ENCODE assay signal across 8 cellular contexts in genomic region chrX:135974279-135974856, GRCh38. TPM values are rescaled to one million over a fixed set of nuclear protein-coding genes. Genes with fewer than 3 reads are reported as not detected.
A peak's percentile ranks its signal among the peaks of the same experiment; 100 is the strongest.
DNase-seq lines count a peak whose midpoint lies in the region; ATAC-seq and TF ChIP-seq lines count a peak whose summit lies in the region.

No MANE protein-coding gene starts in this region.

- no peaks in the 10 kb centered on the region for H3K9me3 Mint-ChIP-seq in activated CD8-positive, alpha-beta T cell treated with anti-CD3 and anti-CD28 coated beads for 36 hours
- no peaks in the 10 kb centered on the region for H3K9me3 Mint-ChIP-seq in endothelial cell (ENCODE audit: unreplicated experiment)

- H3K27ac Mint-ChIP-seq in activated CD8-positive, alpha-beta T cell treated with anti-CD3 and anti-CD28 coated beads for 36 hours, result peak overlapping the region; percentile 68
- peak overlapping the region; percentile 72 for H3K27ac Mint-ChIP-seq in endothelial cell (ENCODE audit: unreplicated experiment)

- H3K27me3 ChIP-seq in mucosa of rectum (ENCODE audit: control insufficient read depth in 2 of 2, insufficient read depth in 2 of 2, low read length in 2 of 2), result no peaks in the 10 kb centered on the region

- peaks cover 24% of the 10 kb centered on the region for H3K4me1 Mint-ChIP-seq in activated CD8-positive, alpha-beta T cell treated with anti-CD3 and anti-CD28 coated beads for 36 hours (ENCODE audit: low read depth)
- peaks cover 16% of the 10 kb centered on the region for H3K4me1 Mint-ChIP-seq in endothelial cell (ENCODE audit: unreplicated experiment)

- peak overlapping the region; percentile 70 for H3K4me3 Mint-ChIP-seq in activated CD8-positive, alpha-beta T cell treated with anti-CD3 and anti-CD28 coated beads for 36 hours
- H3K4me3 Mint-ChIP-seq in endothelial cell (ENCODE audit: unreplicated experiment), result no peak overlapping the region

- peak; percentile 38 for ATAC-seq in activated CD8-positive, alpha-beta T cell treated with anti-CD3 and anti-CD28 coated beads for 36 hours
- ATAC-seq in HG03378 (IDR thresholded peaks at IDR 0.05; ENCODE audit: unreplicated experiment), result no peak
- ATAC-seq in HG02884 (IDR thresholded peaks at IDR 0.05; ENCODE audit: unreplicated experiment), result no peak

- peak; percentile 66 for DNase-seq in GDM1 (lab: John Stamatoyannopoulos, UW)
- peak; percentile 43 for DNase-seq in NCI-H1694 (lab: John Stamatoyannopoulos, UW)
- DNase-seq in activated CD8-positive, alpha-beta T cell treated with anti-CD3 and anti-CD28 coated beads for 36 hours, result peak; percentile 64
- DNase-seq in endothelial cell (ENCODE audit: low spot score), result no peak
- DNase-seq in stimulated activated CD8-positive, alpha-beta memory T cell treated with anti-CD3 and anti-CD28 coated beads, Interleukin-4, amount 100 ng/mL, for 4 hours (ENCODE audit: low read depth in 2 of 2, low spot score in 1 of 2), result peak; percentile 33 to 51

- H3K9me3 ChIP-seq in mucosa of rectum (ENCODE audit: control insufficient read depth in 2 of 2, low read length in 2 of 2), result no peaks in the 10 kb centered on the region

- no peaks in the 10 kb centered on the region for H3K36me3 Mint-ChIP-seq in activated CD8-positive, alpha-beta T cell treated with anti-CD3 and anti-CD28 coated beads for 36 hours (ENCODE audit: low read depth)
- no peaks in the 10 kb centered on the region for H3K36me3 Mint-ChIP-seq in endothelial cell (ENCODE audit: low read depth, unreplicated experiment)

- peak overlapping the region in 1 of 2 donors; percentile 12 for H3K27ac ChIP-seq in mucosa of rectum (ENCODE audit: low read depth in 2 of 2, low read length in 2 of 2)

- H3K4me1 ChIP-seq in mucosa of rectum (ENCODE audit: control insufficient read depth in 2 of 2, insufficient read depth in 2 of 2, low read length in 2 of 2), result peaks cover 4 to 5% of the 10 kb centered on the region in 2 donors

- intact Hi-C loops in activated CD8-positive, alpha-beta T cell treated with anti-CD3 and anti-CD28 coated beads for 36 hours (cut with micrococcal nuclease), result no loop called here

- H3K9ac ChIP-seq in mucosa of rectum (ENCODE audit: low read depth in 1 of 2, low read length in 2 of 2), result peak overlapping the region in 1 of 2 donors; percentile 3

- POLR2A ChIA-PET in activated CD8-positive, alpha-beta T cell treated with anti-CD3 and anti-CD28 coated beads for 36 hours (lab: Charles Lee), result interaction anchor here (1.0 to 2.9 kb wide), 2 partner anchors 10 to 14 kb away, joined by 3 to 14 read pairs; partner anchors contain the start of gene SLC9A6

- no peaks in the 10 kb centered on the region for H3K36me3 ChIP-seq in mucosa of rectum (ENCODE audit: control insufficient read depth in 2 of 2, insufficient read depth in 2 of 2, low read length in 2 of 2)

- no peaks in the 10 kb centered on the region for H3K27me3 Mint-ChIP-seq in activated CD8-positive, alpha-beta T cell treated with anti-CD3 and anti-CD28 coated beads for 36 hours
- peaks cover 2% of the 10 kb centered on the region for H3K27me3 Mint-ChIP-seq in endothelial cell (ENCODE audit: unreplicated experiment)

- CTCF ChIA-PET in activated CD8-positive, alpha-beta T cell treated with anti-CD3 and anti-CD28 coated beads for 36 hours (lab: Charles Lee), result interaction anchor here (1.1 kb wide), 1 partner anchor 11 kb away, joined by 4 read pairs; no protein-coding TSS in a partner anchor

- TF ChIP-seq CTCF in activated CD8-positive, alpha-beta T cell treated with anti-CD3 and anti-CD28 coated beads for 36 hours (IDR thresholded peaks at IDR 0.05), result no peak
- TF ChIP-seq CTCF in endothelial cell (IDR thresholded peaks at IDR 0.05; ENCODE audit: unreplicated experiment), result no peak

- H3K4me3 ChIP-seq in mucosa of rectum (ENCODE audit: low read length in 2 of 2), result peak overlapping the region; percentile 56 to 71

RNA-seq across cellular contexts. Expression of gene MMGT1, which starts 0.6 kb away (rescaled TPM):
- total RNA-seq in activated CD8-positive, alpha-beta T cell treated with anti-CD3 and anti-CD28 coated beads for 36 hours, result 10 to 100 TPM; 15.5 to 15.6 TPM
- 18.2 TPM for total RNA-seq in endothelial cell (ENCODE audit: unreplicated experiment)

RNA-seq across cellular contexts. Expression of gene SLC9A6, which starts 10.9 kb away (rescaled TPM):
- 10 to 100 TPM in 1 of 2 experiments, 1 to 10 TPM in 1; 8.7 to 11.3 TPM for total RNA-seq in activated CD8-positive, alpha-beta T cell treated with anti-CD3 and anti-CD28 coated beads for 36 hours
- 12.2 TPM for total RNA-seq in endothelial cell (ENCODE audit: unreplicated experiment)
